ENCODE assay signal across 8 cellular contexts in genomic region chr9:37302277-37302676, GRCh38.
DNase-seq lines count a peak whose midpoint lies in the region; ATAC-seq lines count a peak whose summit lies in the region.

No MANE protein-coding gene starts in this region.

- H3K27ac ChIP-seq in CD4-positive, CD25-positive, alpha-beta regulatory T cell (ENCODE audit: insufficient read depth, low read length, poor library complexity, severe bottlenecking) = no peak overlapping the region
- H3K27ac ChIP-seq in aorta (ENCODE audit: low read depth in 1 of 2, low read length in 2 of 2) = no peak overlapping the region

- H3K27me3 ChIP-seq in CD4-positive, CD25-positive, alpha-beta regulatory T cell (ENCODE audit: control insufficient read depth, insufficient read depth, low read length) = no peaks in the 10 kb centered on the region
- H3K27me3 ChIP-seq in aorta (ENCODE audit: control insufficient read depth in 1 of 2, insufficient read depth in 2 of 2, low read length in 1 of 2) = no peaks in the 10 kb centered on the region

- peak; percentile 94 to 96 for ATAC-seq in CD4-positive, CD25-positive, alpha-beta regulatory T cell (ENCODE audit: low read depth in 2 of 2)
- ATAC-seq in GM18907 (IDR thresholded peaks at IDR 0.05; ENCODE audit: unreplicated experiment) = peak; percentile 85
- ATAC-seq in HG03095 (IDR thresholded peaks at IDR 0.05; ENCODE audit: unreplicated experiment) = peak; percentile 77
- peak; percentile 98 for ATAC-seq in stimulated activated effector memory CD8-positive, alpha-beta T cell treated with anti-CD3 and anti-CD28 coated beads, Interleukin-12 subunit alpha, Interleukin-12 subunit beta, amount 100 ng/mL, for 72 hours
- no peak for ATAC-seq in aorta (ENCODE audit: low FRiP score)

- peaks cover 16% of the 10 kb centered on the region for H3K36me3 ChIP-seq in CD4-positive, CD25-positive, alpha-beta regulatory T cell (ENCODE audit: control insufficient read depth, insufficient read depth, low read length)
- H3K36me3 ChIP-seq in aorta (ENCODE audit: control insufficient read depth in 1 of 2, insufficient read depth in 2 of 2, low read length in 1 of 2) = peaks cover 0 to 4% of the 10 kb centered on the region in 2 donors

- peak overlapping the region; percentile 45 to 81 (median 66) for H3K4me3 Mint-ChIP-seq in CD4-positive, CD25-positive, alpha-beta regulatory T cell
- H3K4me3 Mint-ChIP-seq in stimulated activated effector memory CD8-positive, alpha-beta T cell treated with anti-CD3 and anti-CD28 coated beads, Interleukin-12 subunit alpha, Interleukin-12 subunit beta, amount 100 ng/mL, for 72 hours = peak overlapping the region; percentile 30

- peak overlapping the region; percentile 59 for H3K4me3 ChIP-seq in CD4-positive, CD25-positive, alpha-beta regulatory T cell (ENCODE audit: low read depth, low read length)
- H3K4me3 ChIP-seq in aorta (ENCODE audit: low read length in 2 of 2) = no peak overlapping the region

- intact Hi-C loops in aorta (cut with DNase I) = no loop called here

- no peaks in the 10 kb centered on the region for H3K27me3 Mint-ChIP-seq in CD4-positive, CD25-positive, alpha-beta regulatory T cell

- H3K9me3 ChIP-seq in CD4-positive, CD25-positive, alpha-beta regulatory T cell (ENCODE audit: control insufficient read depth in 2 of 2, low read length in 2 of 2) = no peaks in the 10 kb centered on the region
- H3K9me3 ChIP-seq in aorta (ENCODE audit: control insufficient read depth, low read length) = no peaks in the 10 kb centered on the region

- peaks cover 0 to 5% (median 0%) of the 10 kb centered on the region in 7 donors for H3K9me3 Mint-ChIP-seq in CD4-positive, CD25-positive, alpha-beta regulatory T cell
- H3K9me3 Mint-ChIP-seq in stimulated activated effector memory CD8-positive, alpha-beta T cell treated with anti-CD3 and anti-CD28 coated beads, Interleukin-12 subunit alpha, Interleukin-12 subunit beta, amount 100 ng/mL, for 72 hours = no peaks in the 10 kb centered on the region

- H3K4me1 Mint-ChIP-seq in CD4-positive, CD25-positive, alpha-beta regulatory T cell = peaks cover 31 to 55% (median 38%) of the 10 kb centered on the region in 4 donors
- peaks cover 58% of the 10 kb centered on the region for H3K4me1 Mint-ChIP-seq in stimulated activated effector memory CD8-positive, alpha-beta T cell treated with anti-CD3 and anti-CD28 coated beads, Interleukin-12 subunit alpha, Interleukin-12 subunit beta, amount 100 ng/mL, for 72 hours

- peaks cover 31% of the 10 kb centered on the region for H3K4me1 ChIP-seq in CD4-positive, CD25-positive, alpha-beta regulatory T cell (ENCODE audit: control insufficient read depth, insufficient read depth, low read length, poor library complexity, severe bottlenecking)
- no peaks in the 10 kb centered on the region for H3K4me1 ChIP-seq in aorta (ENCODE audit: control insufficient read depth in 1 of 2, insufficient read depth in 2 of 2, low read length in 2 of 2)

- WGBS in aorta, 2 donors = 76 to 80% methylated on average over 3 of the region's 3 CpGs

- DNase-seq in CD4-positive, CD25-positive, alpha-beta regulatory T cell = peak in 2 of 3 donors; percentile 67 to 90
- DNase-seq in RPMI7951 (ENCODE audit: low read depth) (peak; percentile 4), AG08395 (ENCODE audit: low spot score) (no peak), aorta (no peak), amygdala (lab: John Stamatoyannopoulos, UW) (no peak)
- DNase-seq in stimulated activated effector memory CD8-positive, alpha-beta T cell treated with anti-CD3 and anti-CD28 coated beads, Interleukin-12 subunit alpha, Interleukin-12 subunit beta, amount 100 ng/mL, for 72 hours (ENCODE audit: low spot score in 2 of 2) = no peak

- H3K36me3 Mint-ChIP-seq in CD4-positive, CD25-positive, alpha-beta regulatory T cell = peaks cover 21% of the 10 kb centered on the region
- H3K36me3 Mint-ChIP-seq in stimulated activated effector memory CD8-positive, alpha-beta T cell treated with anti-CD3 and anti-CD28 coated beads, Interleukin-12 subunit alpha, Interleukin-12 subunit beta, amount 100 ng/mL, for 72 hours = peaks cover 35% of the 10 kb centered on the region

- peak overlapping the region; percentile 59 to 83 (median 68) for H3K27ac Mint-ChIP-seq in CD4-positive, CD25-positive, alpha-beta regulatory T cell
- H3K27ac Mint-ChIP-seq in stimulated activated effector memory CD8-positive, alpha-beta T cell treated with anti-CD3 and anti-CD28 coated beads, Interleukin-12 subunit alpha, Interleukin-12 subunit beta, amount 100 ng/mL, for 72 hours = peak overlapping the region; percentile 81

Comparison
In these comparisons a context has a peak if more than half of its experiments do, and no peak if none do; other contexts are left out.
1. DNase-seq: peak in CD4-positive, CD25-positive, alpha-beta regulatory T cell (2 of 3) and RPMI7951 (single experiment); none in stimulated activated effector memory CD8-positive, alpha-beta T cell treated with anti-CD3 and anti-CD28 coated beads, Interleukin-12 subunit alpha, Interleukin-12 subunit beta, amount 100 ng/mL, for 72 hours (0 of 2), AG08395 (single experiment), aorta (0 of 2) and amygdala (0 of 56).